In genomic region chr17:47650525-47651522, GRCh38 we compare ENCODE assay signal across 8 cellular contexts.
DNase-seq lines count a peak whose midpoint lies in the region; ATAC-seq and TF ChIP-seq lines count a peak whose summit lies in the region.

No MANE protein-coding gene starts in this region.

- in situ Hi-C loops in astrocyte of the spinal cord (cut with HindIII; ENCODE audit: low sequenced_read_pairs): no loop called here

- peak overlapping the region; percentile 61 for H3K4me3 ChIP-seq in astrocyte of the spinal cord (ENCODE audit: low read depth, low read length)

- peak; percentile 59 for ATAC-seq in GM18498 (IDR thresholded peaks at IDR 0.05; ENCODE audit: unreplicated experiment)
- ATAC-seq in HG02943 (IDR thresholded peaks at IDR 0.05; ENCODE audit: low read depth, unreplicated experiment): peak; percentile 40
- ATAC-seq in HG03460 (IDR thresholded peaks at IDR 0.05; ENCODE audit: unreplicated experiment): no peak

- no peak for TF ChIP-seq CTCF in astrocyte of the spinal cord (IDR thresholded peaks at IDR 0.05; ENCODE audit: low read depth, low read length)

- peak; percentile 93 for DNase-seq in NCI-H2029 (lab: John Stamatoyannopoulos, UW)
- peak; percentile 90 for DNase-seq in T1000 (lab: John Stamatoyannopoulos, UW)
- peak; percentile 97 for DNase-seq in astrocyte of the spinal cord (ENCODE audit: low read depth, low spot score)
- DNase-seq in hypothalamus (lab: John Stamatoyannopoulos, UW): peak in 49 of 51 donors; percentile 61 to 96 (median 90)
- DNase-seq in retina: peak; percentile 90
